In genomic region chr10:119567978-119568377, GRCh38 we compare ENCODE assay signal across 18 cellular contexts.
"Had no signal": no experiment of that assay in that cellular context is flagged by ENCODE, and none has a peak within 500 bp of the region (broad histone marks: within the 10 kb centered on the region; RNA-seq: fewer than 3 reads in every experiment).

No MANE protein-coding gene starts in this region.

- H3K4me3 ChIP-seq: body of pancreas, coronary artery, esophagus squamous epithelium, left lung, thyroid gland, uterus had no signal

- H3K9me3 ChIP-seq: body of pancreas, esophagus squamous epithelium, left lung, thyroid gland, uterus had no signal

- DNase-seq: activated CD4-positive, CD25-positive, alpha-beta regulatory T cell; activated naive CD8-positive, alpha-beta T cell treated with anti-CD3 and anti-CD28 coated beads for 36 hours; amygdala; body of pancreas; central memory CD4-positive, alpha-beta T cell; effector CD4-positive, alpha-beta T cell; esophagus squamous epithelium; glutamatergic neuron; hypothalamus; kidney; left lung; mammary epithelial cell; naive thymus-derived CD8-positive, alpha-beta T cell; thyroid gland; uterus had no signal

- FAIRE-seq: kidney had no signal

- ATAC-seq: body of pancreas; left lung; naive thymus-derived CD8-positive, alpha-beta T cell; stimulated activated effector memory CD8-positive, alpha-beta T cell treated with anti-CD3 and anti-CD28 coated beads, Interleukin-12 subunit alpha, Interleukin-12 subunit beta, amount 100 ng/mL, for 72 hours had no signal

- H3K36me3 ChIP-seq: uterus had no signal

- H3K27ac ChIP-seq: body of pancreas, coronary artery, esophagus squamous epithelium, left lung, parathyroid adenoma, thyroid gland had no signal

- H3K4me1 ChIP-seq: body of pancreas, esophagus squamous epithelium, left lung, parathyroid adenoma had no signal
